ENCODE assay signal across 11 cellular contexts in the genomic region with DNA sequence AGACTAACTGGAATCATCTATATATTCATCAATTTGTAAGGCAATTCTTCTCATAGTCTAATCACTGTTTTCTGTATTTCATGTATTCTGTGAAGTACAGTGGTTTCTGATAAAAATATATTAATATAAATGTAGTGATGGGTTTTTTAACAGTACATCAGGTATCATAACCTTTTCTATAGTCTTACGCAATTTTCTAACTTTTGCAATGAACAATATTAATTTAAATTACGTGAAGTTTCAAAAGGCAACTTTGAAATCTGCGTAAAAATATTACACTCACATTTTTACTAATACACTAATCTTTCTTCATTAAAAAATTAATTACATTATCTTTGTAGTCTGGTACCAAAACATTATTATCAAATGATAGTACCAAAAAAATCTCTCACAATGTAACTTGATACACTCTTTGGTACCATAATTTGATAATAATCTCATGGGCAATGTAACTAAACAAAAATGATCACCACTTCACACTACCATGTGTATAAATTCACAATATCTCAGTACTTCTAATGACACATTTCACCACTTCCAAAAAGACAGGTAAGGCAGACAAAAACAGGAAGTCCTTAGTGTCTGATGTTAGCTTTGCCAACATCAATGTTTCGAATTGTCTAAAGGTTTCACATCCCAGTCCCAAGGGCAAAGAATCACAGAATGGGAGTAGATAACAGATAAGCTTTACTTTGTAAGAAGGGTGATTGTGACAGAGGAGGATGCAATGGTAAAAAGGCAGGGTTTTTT. TPM values are rescaled to one million over a fixed set of nuclear protein-coding genes. Genes with fewer than 3 reads are reported as not detected.
DNase-seq lines count a peak whose midpoint lies in the region; ATAC-seq and TF ChIP-seq lines count a peak whose summit lies in the region.
"Had no signal": no experiment of that assay in that cellular context is flagged by ENCODE, and none has a peak within 500 bp of the region (broad histone marks: within the 10 kb centered on the region; RNA-seq: fewer than 3 reads in every experiment).

No MANE protein-coding gene starts in this region.

- peaks cover 7% of the 10 kb centered on the region for H3K4me1 ChIP-seq in CD8-positive, alpha-beta T cell (ENCODE audit: insufficient read depth, low read length)
- H3K4me1 ChIP-seq: tibial artery had no signal

- intact Hi-C loops in CD8-positive, alpha-beta T cell (cut with DNase I, micrococcal nuclease), result loop anchor here in 1 of 2 experiments (2.0 kb wide), 1 partner anchor 31 kb away; no protein-coding TSS in a partner anchor

- H3K4me3 ChIP-seq in CD8-positive, alpha-beta T cell (ENCODE audit: low read depth, low read length), result peak overlapping the region; percentile 36
- H3K4me3 ChIP-seq: tibial artery had no signal

- H3K4me1 Mint-ChIP-seq in CD8-positive, alpha-beta T cell (ENCODE audit: low read depth), result peaks cover 13% of the 10 kb centered on the region
- peaks cover 25% of the 10 kb centered on the region for H3K4me1 Mint-ChIP-seq in activated naive CD8-positive, alpha-beta T cell treated with anti-CD3 and anti-CD28 coated beads for 36 hours
- H3K4me1 Mint-ChIP-seq: WTC11 had no signal

- no peaks in the 10 kb centered on the region for H3K36me3 ChIP-seq in CD8-positive, alpha-beta T cell (ENCODE audit: insufficient read depth, low read length)
- H3K36me3 ChIP-seq: tibial artery had no signal

- POLR2A ChIA-PET in CD8-positive, alpha-beta T cell (lab: Charles Lee), result interaction anchor here (0.7 to 1.4 kb wide), 4 partner anchors 9 to 134 kb away, joined by 3 to 6 read pairs (median 5); partner anchors contain the start of genes DNAI7 and ETFRF1

- H3K27ac ChIP-seq in CD8-positive, alpha-beta T cell (ENCODE audit: low read depth, low read length), result peak overlapping the region; percentile 11
- H3K27ac ChIP-seq: tibial artery had no signal

- no peaks in the 10 kb centered on the region for H3K27me3 ChIP-seq in CD8-positive, alpha-beta T cell (ENCODE audit: insufficient read depth, low read length)
- H3K27me3 ChIP-seq: tibial artery had no signal

- no peaks in the 10 kb centered on the region for H3K9me3 ChIP-seq in CD8-positive, alpha-beta T cell (ENCODE audit: low read length)
- H3K9me3 ChIP-seq: tibial artery had no signal

- peak; percentile 57 for ATAC-seq in CD8-positive, alpha-beta T cell
- peak; percentile 32 for ATAC-seq in GM19324 (IDR thresholded peaks at IDR 0.05; ENCODE audit: low FRiP score, unreplicated experiment)
- peak; percentile 53 for ATAC-seq in HG03342 (IDR thresholded peaks at IDR 0.05; ENCODE audit: unreplicated experiment)
- ATAC-seq in HG03457 (IDR thresholded peaks at IDR 0.05; ENCODE audit: unreplicated experiment), result no peak
- ATAC-seq: WTC11 had no signal

- DNase-seq in CD8-positive, alpha-beta T cell, result no peak
- DNase-seq in activated naive CD8-positive, alpha-beta T cell treated with anti-CD3 and anti-CD28 coated beads for 36 hours, result no peak
- DNase-seq in NCI-H2081 (lab: John Stamatoyannopoulos, UW) (no peak), SIG-M5 (lab: John Stamatoyannopoulos, UW) (no peak), EL (no peak)
- DNase-seq: stimulated activated CD4-positive, alpha-beta T cell treated with anti-CD3 and anti-CD28 coated beads, Interleukin-4, amount 100 ng/mL, for 4 hours; tibial artery had no signal

- H3K36me3 Mint-ChIP-seq in CD8-positive, alpha-beta T cell, result no peaks in the 10 kb centered on the region
- H3K36me3 Mint-ChIP-seq in activated naive CD8-positive, alpha-beta T cell treated with anti-CD3 and anti-CD28 coated beads for 36 hours, result peaks cover 1% of the 10 kb centered on the region
- H3K36me3 Mint-ChIP-seq: WTC11 had no signal

- no peaks in the 10 kb centered on the region for H3K27me3 Mint-ChIP-seq in CD8-positive, alpha-beta T cell (ENCODE audit: low read depth)
- H3K27me3 Mint-ChIP-seq in activated naive CD8-positive, alpha-beta T cell treated with anti-CD3 and anti-CD28 coated beads for 36 hours, result no peaks in the 10 kb centered on the region

- CTCF ChIA-PET in CD8-positive, alpha-beta T cell (lab: Charles Lee), result no interaction called here

- peak overlapping the region; percentile 86 for H3K4me3 Mint-ChIP-seq in CD8-positive, alpha-beta T cell
- H3K4me3 Mint-ChIP-seq in activated naive CD8-positive, alpha-beta T cell treated with anti-CD3 and anti-CD28 coated beads for 36 hours, result peak overlapping the region; percentile 23
- H3K4me3 Mint-ChIP-seq: WTC11 had no signal

- TF ChIP-seq CTCF in CD8-positive, alpha-beta T cell (IDR thresholded peaks at IDR 0.05), result no peak

- H3K9me3 Mint-ChIP-seq in CD8-positive, alpha-beta T cell, result no peaks in the 10 kb centered on the region
- peaks cover 6% of the 10 kb centered on the region for H3K9me3 Mint-ChIP-seq in activated naive CD8-positive, alpha-beta T cell treated with anti-CD3 and anti-CD28 coated beads for 36 hours
- H3K9me3 Mint-ChIP-seq: WTC11 had no signal

- H3K27ac Mint-ChIP-seq in CD8-positive, alpha-beta T cell, result peak overlapping the region; percentile 85
- peak overlapping the region; percentile 76 for H3K27ac Mint-ChIP-seq in activated naive CD8-positive, alpha-beta T cell treated with anti-CD3 and anti-CD28 coated beads for 36 hours
- H3K27ac Mint-ChIP-seq: WTC11 had no signal

RNA-seq across cellular contexts. Expression of gene DNAI7, which starts 8.7 kb away (rescaled TPM):
- total RNA-seq in CD8-positive, alpha-beta T cell, result under 1 TPM; 0.16 to 0.53 TPM
- total RNA-seq in activated naive CD8-positive, alpha-beta T cell treated with anti-CD3 and anti-CD28 coated beads for 36 hours, result not detected
- total RNA-seq: WTC11 had no signal

RNA-seq across cellular contexts. Expression of gene ETFRF1, which starts 8.8 kb away (rescaled TPM):
- 10 to 100 TPM; 29.2 to 30.1 TPM for total RNA-seq in CD8-positive, alpha-beta T cell
- 10 to 100 TPM; 13.0 to 13.1 TPM for total RNA-seq in activated naive CD8-positive, alpha-beta T cell treated with anti-CD3 and anti-CD28 coated beads for 36 hours
